In the genomic region with DNA sequence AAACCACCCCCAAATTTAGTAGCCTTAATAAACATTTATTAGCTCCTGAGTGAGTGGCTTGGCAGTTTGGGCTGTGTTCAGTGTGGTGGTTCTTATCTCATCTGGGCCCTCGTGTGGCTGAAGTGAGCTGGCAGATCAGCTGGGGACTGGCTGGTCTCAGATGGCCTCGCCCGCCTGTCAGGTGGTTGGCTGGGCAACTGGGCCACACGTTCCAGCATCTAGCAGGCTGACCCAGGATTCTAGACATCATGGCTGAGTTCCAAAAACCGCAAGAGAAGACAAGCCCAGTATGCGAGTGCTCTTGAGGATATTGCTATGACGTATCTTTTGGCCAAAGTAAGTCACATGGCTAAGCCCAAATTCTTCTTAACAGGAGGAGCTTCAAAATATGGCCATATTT, we compare ENCODE assay signal across 8 cellular contexts. TPM values are rescaled to one million over a fixed set of nuclear protein-coding genes. Genes with fewer than 3 reads are reported as not detected.
A peak's percentile ranks its signal among the peaks of the same experiment; 100 is the strongest.
DNase-seq lines count a peak whose midpoint lies in the region; ATAC-seq lines count a peak whose summit lies in the region.

No MANE protein-coding gene starts in this region.

- peaks cover 12% of the 10 kb centered on the region for H3K36me3 Mint-ChIP-seq in T-helper 17 cell (ENCODE audit: low read depth)
- peaks cover 46% of the 10 kb centered on the region for H3K36me3 Mint-ChIP-seq in T-helper 2 cell treated with Interferon-gamma antibody and Interleukin-4, amounts not matched to agents 5 μg/mL and 100 μg/mL, for 36 hours (ENCODE audit: low read depth)

- intact Hi-C loops in cardiac septum (cut with DNase I): loop anchor here (2.0 kb wide), 1 partner anchor 42 kb away; no protein-coding TSS in a partner anchor

- H3K4me3 Mint-ChIP-seq in T-helper 17 cell: no peak overlapping the region
- H3K4me3 Mint-ChIP-seq in T-helper 2 cell treated with Interferon-gamma antibody and Interleukin-4, amounts not matched to agents 5 μg/mL and 100 μg/mL, for 36 hours: no peak overlapping the region

- peaks cover 33% of the 10 kb centered on the region for H3K4me1 Mint-ChIP-seq in T-helper 17 cell
- H3K4me1 Mint-ChIP-seq in T-helper 2 cell treated with Interferon-gamma antibody and Interleukin-4, amounts not matched to agents 5 μg/mL and 100 μg/mL, for 36 hours (ENCODE audit: low read depth): peaks cover 2% of the 10 kb centered on the region

- no peak overlapping the region for H3K4me3 ChIP-seq in skeletal muscle satellite cell (ENCODE audit: low read length)

- no peaks in the 10 kb centered on the region for H3K27me3 Mint-ChIP-seq in T-helper 17 cell
- H3K27me3 Mint-ChIP-seq in T-helper 2 cell treated with Interferon-gamma antibody and Interleukin-4, amounts not matched to agents 5 μg/mL and 100 μg/mL, for 36 hours (ENCODE audit: low read depth): no peaks in the 10 kb centered on the region

- H3K9me3 Mint-ChIP-seq in T-helper 2 cell treated with Interferon-gamma antibody and Interleukin-4, amounts not matched to agents 5 μg/mL and 100 μg/mL, for 36 hours: no peaks in the 10 kb centered on the region

- H3K27me3 ChIP-seq in skeletal muscle satellite cell (ENCODE audit: control insufficient read depth, insufficient read depth, low read length): no peaks in the 10 kb centered on the region

- no peak for ATAC-seq in T-helper 17 cell
- no peak for ATAC-seq in HG03196 (IDR thresholded peaks at IDR 0.05; ENCODE audit: unreplicated experiment)
- no peak for ATAC-seq in HG02610 (IDR thresholded peaks at IDR 0.05; ENCODE audit: unreplicated experiment)

- no peak overlapping the region for H3K9ac ChIP-seq in skeletal muscle satellite cell (ENCODE audit: low read depth, low read length)

- H3K4me1 ChIP-seq in skeletal muscle satellite cell (ENCODE audit: control insufficient read depth, insufficient read depth, low read length): peaks cover 17% of the 10 kb centered on the region

- H3K4me2 ChIP-seq in skeletal muscle satellite cell (ENCODE audit: low read length): peak overlapping the region; percentile 2

- DNase-seq in H4 (ENCODE audit: low spot score): peak; percentile 97
- DNase-seq in T-helper 17 cell: no peak
- peak; percentile 85 for DNase-seq in cardiac septum (ENCODE audit: low spot score)
- DNase-seq in T-helper 2 cell treated with Interferon-gamma antibody and Interleukin-4, amounts not matched to agents 5 μg/mL and 100 μg/mL, for 36 hours (ENCODE audit: low spot score): no peak
- DNase-seq in activated CD8-positive, alpha-beta memory T cell treated with anti-CD3 and anti-CD28 coated beads, Interleukin-2, amount 50 U/mL, for 48 hours: no peak

- H3K36me3 ChIP-seq in skeletal muscle satellite cell (ENCODE audit: insufficient read depth, low read length): peaks cover 47% of the 10 kb centered on the region

- H3K9me3 ChIP-seq in T-helper 17 cell (ENCODE audit: control insufficient read depth, low read length, poor library complexity, severe bottlenecking) (no peaks in the 10 kb centered on the region), skeletal muscle satellite cell (replicated peaks; ENCODE audit: low read length) (no peaks in the 10 kb centered on the region)

- peak overlapping the region; percentile 87 for H3K27ac Mint-ChIP-seq in T-helper 17 cell
- H3K27ac Mint-ChIP-seq in T-helper 2 cell treated with Interferon-gamma antibody and Interleukin-4, amounts not matched to agents 5 μg/mL and 100 μg/mL, for 36 hours: no peak overlapping the region

RNA-seq across cellular contexts. Expression of gene EIF2S2, which starts 28.9 kb away (rescaled TPM):
- total RNA-seq in H4 (2014; rRNA removed; shearing (Covaris generic)): 124 and 131 TPM in 2 replicates
- total RNA-seq in T-helper 17 cell (10 to 100 TPM; 18.8 to 20.6 TPM), cardiac septum (38.3 TPM)
- total RNA-seq in skeletal muscle satellite cell (2012; rRNA removed): 91.5 and 119 TPM in 2 replicates

Comparison
In these comparisons a context has a peak if more than half of its experiments do, and no peak if none do; other contexts are left out.
1. DNase-seq: peak in H4 (single experiment) and cardiac septum (single experiment); none in T-helper 17 cell (0 of 3), T-helper 2 cell treated with Interferon-gamma antibody and Interleukin-4, amounts not matched to agents 5 μg/mL and 100 μg/mL, for 36 hours (single experiment) and activated CD8-positive, alpha-beta memory T cell treated with anti-CD3 and anti-CD28 coated beads, Interleukin-2, amount 50 U/mL, for 48 hours (single experiment).